Comparison of ENCODE assay signal across 1 cellular context in genomic region chr2:102101844-102102635, GRCh38.
TF ChIP-seq lines count a peak whose summit lies in the region.

No MANE protein-coding gene starts in this region.

TF ChIP-seq in HepG2, 621 proteins besides CTCF, POLR2A, EP300 and RAD21 (continued from another document and continues in another):
- TF ChIP-seq NRL (CRISPR knock-in tag; IDR thresholded peaks at IDR 0.05; ENCODE audit: borderline replicate concordance) (no peak), ZNF263 (CRISPR knock-in tag; IDR thresholded peaks at IDR 0.05) (no peak), ZNF556 (CRISPR knock-in tag; IDR thresholded peaks at IDR 0.05; ENCODE audit: borderline replicate concordance) (peak; percentile 18; the same call in 1 of the 2 replicates), RARG (CRISPR knock-in tag; IDR thresholded peaks at IDR 0.05; ENCODE audit: low read depth) (no peak), DDIT3 (CRISPR knock-in tag; IDR thresholded peaks at IDR 0.05) (no peak), HMG20A (CRISPR knock-in tag; IDR thresholded peaks at IDR 0.05; ENCODE audit: borderline replicate concordance) (no peak), ZBTB39 (CRISPR knock-in tag; IDR thresholded peaks at IDR 0.05) (no peak), KLF9 (CRISPR knock-in tag; IDR thresholded peaks at IDR 0.05; ENCODE audit: low read depth) (no peak), ZNF652 (CRISPR knock-in tag; IDR thresholded peaks at IDR 0.05; ENCODE audit: borderline replicate concordance, low read depth) (peak; percentile 77; the same call in 1 of the 2 replicates), ATAD3A (CRISPR knock-in tag; IDR thresholded peaks at IDR 0.05) (no peak), FOXP1 (IDR thresholded peaks at IDR 0.05) (peak; percentile 97), FOXP1 (CRISPR knock-in tag; IDR thresholded peaks at IDR 0.05) (peak; percentile 97), HIC2 (CRISPR knock-in tag; IDR thresholded peaks at IDR 0.05; ENCODE audit: low read depth) (0 out of 2 replicates have a peak, but pooled peaks have one; percentile 25), MNT (IDR thresholded peaks at IDR 0.05) (no peak), PRPF4 (IDR thresholded peaks at IDR 0.05; ENCODE audit: low read depth, low read length, poor library complexity, severe bottlenecking) (no peak), NR2F6 (IDR thresholded peaks at IDR 0.05) (peak; percentile 59), NR2F6 (CRISPR knock-in tag; IDR thresholded peaks at IDR 0.05) (no peak; the same call in 1 of the 2 replicates), ZNF644 (CRISPR knock-in tag; IDR thresholded peaks at IDR 0.05; ENCODE audit: low read depth) (no peak), TMF1 (CRISPR knock-in tag; IDR thresholded peaks at IDR 0.05; ENCODE audit: low read depth) (no peak), RARA (CRISPR knock-in tag; IDR thresholded peaks at IDR 0.05) (peak; percentile 41; the same call in 1 of the 2 replicates), ZNF841 (CRISPR knock-in tag; IDR thresholded peaks at IDR 0.05; ENCODE audit: borderline replicate concordance) (no peak), RBM39 (IDR thresholded peaks at IDR 0.05; ENCODE audit: low read depth, low read length, poor library complexity, severe bottlenecking) (no peak), ZNF3 (CRISPR knock-in tag; IDR thresholded peaks at IDR 0.05) (no peak), ZNF816 (CRISPR knock-in tag; IDR thresholded peaks at IDR 0.05; ENCODE audit: borderline replicate concordance) (no peak), ZBED4 (CRISPR knock-in tag; IDR thresholded peaks at IDR 0.05; ENCODE audit: borderline replicate concordance) (0 out of 2 replicates have a peak, but pooled peaks have one; percentile 28), HNF4A (CRISPR knock-in tag; IDR thresholded peaks at IDR 0.05) (0 out of 2 replicates have a peak, but pooled peaks have one; percentile 8), ZNF34 (CRISPR knock-in tag; IDR thresholded peaks at IDR 0.05; ENCODE audit: borderline replicate concordance) (no peak)
- TF ChIP-seq, protein P1, sequence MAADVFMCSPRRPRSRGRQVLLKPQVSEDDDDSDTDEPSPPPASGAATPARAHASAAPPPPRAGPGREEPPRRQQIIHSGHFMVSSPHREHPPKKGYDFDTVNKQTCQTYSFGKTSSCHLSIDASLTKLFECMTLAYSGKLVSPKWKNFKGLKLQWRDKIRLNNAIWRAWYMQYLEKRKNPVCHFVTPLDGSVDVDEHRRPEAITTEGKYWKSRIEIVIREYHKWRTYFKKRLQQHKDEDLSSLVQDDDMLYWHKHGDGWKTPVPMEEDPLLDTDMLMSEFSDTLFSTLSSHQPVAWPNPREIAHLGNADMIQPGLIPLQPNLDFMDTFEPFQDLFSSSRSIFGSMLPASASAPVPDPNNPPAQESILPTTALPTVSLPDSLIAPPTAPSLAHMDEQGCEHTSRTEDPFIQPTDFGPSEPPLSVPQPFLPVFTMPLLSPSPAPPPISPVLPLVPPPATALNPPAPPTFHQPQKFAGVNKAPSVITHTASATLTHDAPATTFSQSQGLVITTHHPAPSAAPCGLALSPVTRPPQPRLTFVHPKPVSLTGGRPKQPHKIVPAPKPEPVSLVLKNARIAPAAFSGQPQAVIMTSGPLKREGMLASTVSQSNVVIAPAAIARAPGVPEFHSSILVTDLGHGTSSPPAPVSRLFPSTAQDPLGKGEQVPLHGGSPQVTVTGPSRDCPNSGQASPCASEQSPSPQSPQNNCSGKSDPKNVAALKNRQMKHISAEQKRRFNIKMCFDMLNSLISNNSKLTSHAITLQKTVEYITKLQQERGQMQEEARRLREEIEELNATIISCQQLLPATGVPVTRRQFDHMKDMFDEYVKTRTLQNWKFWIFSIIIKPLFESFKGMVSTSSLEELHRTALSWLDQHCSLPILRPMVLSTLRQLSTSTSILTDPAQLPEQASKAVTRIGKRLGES (CRISPR knock-in tag; IDR thresholded peaks at IDR 0.05; ENCODE audit: borderline replicate concordance) = no peak
- TF ChIP-seq, protein P2, sequence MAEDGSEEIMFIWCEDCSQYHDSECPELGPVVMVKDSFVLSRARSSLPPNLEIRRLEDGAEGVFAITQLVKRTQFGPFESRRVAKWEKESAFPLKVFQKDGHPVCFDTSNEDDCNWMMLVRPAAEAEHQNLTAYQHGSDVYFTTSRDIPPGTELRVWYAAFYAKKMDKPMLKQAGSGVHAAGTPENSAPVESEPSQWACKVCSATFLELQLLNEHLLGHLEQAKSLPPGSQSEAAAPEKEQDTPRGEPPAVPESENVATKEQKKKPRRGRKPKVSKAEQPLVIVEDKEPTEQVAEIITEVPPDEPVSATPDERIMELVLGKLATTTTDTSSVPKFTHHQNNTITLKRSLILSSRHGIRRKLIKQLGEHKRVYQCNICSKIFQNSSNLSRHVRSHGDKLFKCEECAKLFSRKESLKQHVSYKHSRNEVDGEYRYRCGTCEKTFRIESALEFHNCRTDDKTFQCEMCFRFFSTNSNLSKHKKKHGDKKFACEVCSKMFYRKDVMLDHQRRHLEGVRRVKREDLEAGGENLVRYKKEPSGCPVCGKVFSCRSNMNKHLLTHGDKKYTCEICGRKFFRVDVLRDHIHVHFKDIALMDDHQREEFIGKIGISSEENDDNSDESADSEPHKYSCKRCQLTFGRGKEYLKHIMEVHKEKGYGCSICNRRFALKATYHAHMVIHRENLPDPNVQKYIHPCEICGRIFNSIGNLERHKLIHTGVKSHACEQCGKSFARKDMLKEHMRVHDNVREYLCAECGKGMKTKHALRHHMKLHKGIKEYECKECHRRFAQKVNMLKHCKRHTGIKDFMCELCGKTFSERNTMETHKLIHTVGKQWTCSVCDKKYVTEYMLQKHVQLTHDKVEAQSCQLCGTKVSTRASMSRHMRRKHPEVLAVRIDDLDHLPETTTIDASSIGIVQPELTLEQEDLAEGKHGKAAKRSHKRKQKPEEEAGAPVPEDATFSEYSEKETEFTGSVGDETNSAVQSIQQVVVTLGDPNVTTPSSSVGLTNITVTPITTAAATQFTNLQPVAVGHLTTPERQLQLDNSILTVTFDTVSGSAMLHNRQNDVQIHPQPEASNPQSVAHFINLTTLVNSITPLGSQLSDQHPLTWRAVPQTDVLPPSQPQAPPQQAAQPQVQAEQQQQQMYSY (CRISPR knock-in tag; IDR thresholded peaks at IDR 0.05) = no peak
- TF ChIP-seq, protein P3, sequence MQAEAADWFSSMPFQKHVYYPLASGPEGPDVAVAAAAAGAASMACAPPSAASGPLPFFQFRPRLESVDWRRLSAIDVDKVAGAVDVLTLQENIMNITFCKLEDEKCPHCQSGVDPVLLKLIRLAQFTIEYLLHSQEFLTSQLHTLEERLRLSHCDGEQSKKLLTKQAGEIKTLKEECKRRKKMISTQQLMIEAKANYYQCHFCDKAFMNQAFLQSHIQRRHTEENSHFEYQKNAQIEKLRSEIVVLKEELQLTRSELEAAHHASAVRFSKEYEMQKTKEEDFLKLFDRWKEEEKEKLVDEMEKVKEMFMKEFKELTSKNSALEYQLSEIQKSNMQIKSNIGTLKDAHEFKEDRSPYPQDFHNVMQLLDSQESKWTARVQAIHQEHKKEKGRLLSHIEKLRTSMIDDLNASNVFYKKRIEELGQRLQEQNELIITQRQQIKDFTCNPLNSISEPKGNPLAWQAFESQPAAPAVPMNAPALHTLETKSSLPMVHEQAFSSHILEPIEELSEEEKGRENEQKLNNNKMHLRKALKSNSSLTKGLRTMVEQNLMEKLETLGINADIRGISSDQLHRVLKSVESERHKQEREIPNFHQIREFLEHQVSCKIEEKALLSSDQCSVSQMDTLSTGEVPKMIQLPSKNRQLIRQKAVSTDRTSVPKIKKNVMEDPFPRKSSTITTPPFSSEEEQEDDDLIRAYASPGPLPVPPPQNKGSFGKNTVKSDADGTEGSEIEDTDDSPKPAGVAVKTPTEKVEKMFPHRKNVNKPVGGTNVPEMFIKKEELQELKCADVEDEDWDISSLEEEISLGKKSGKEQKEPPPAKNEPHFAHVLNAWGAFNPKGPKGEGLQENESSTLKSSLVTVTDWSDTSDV (CRISPR knock-in tag; IDR thresholded peaks at IDR 0.05) = no peak
- TF ChIP-seq, protein P4, sequence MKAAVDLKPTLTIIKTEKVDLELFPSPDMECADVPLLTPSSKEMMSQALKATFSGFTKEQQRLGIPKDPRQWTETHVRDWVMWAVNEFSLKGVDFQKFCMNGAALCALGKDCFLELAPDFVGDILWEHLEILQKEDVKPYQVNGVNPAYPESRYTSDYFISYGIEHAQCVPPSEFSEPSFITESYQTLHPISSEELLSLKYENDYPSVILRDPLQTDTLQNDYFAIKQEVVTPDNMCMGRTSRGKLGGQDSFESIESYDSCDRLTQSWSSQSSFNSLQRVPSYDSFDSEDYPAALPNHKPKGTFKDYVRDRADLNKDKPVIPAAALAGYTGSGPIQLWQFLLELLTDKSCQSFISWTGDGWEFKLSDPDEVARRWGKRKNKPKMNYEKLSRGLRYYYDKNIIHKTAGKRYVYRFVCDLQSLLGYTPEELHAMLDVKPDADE (CRISPR knock-in tag; IDR thresholded peaks at IDR 0.05) = no peak
- TF ChIP-seq, protein P5, sequence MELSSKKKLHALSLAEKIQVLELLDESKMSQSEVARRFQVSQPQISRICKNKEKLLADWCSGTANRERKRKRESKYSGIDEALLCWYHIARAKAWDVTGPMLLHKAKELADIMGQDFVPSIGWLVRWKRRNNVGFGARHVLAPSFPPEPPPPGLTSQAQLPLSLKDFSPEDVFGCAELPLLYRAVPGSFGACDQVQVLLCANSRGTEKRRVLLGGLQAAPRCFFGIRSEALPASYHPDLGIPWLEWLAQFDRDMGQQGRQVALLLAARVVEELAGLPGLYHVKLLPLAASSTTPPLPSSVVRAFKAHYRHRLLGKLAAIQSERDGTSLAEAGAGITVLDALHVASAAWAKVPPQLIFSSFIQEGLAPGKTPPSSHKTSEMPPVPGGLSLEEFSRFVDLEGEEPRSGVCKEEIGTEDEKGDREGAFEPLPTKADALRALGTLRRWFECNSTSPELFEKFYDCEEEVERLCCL (CRISPR knock-in tag; IDR thresholded peaks at IDR 0.05; ENCODE audit: borderline replicate concordance) = no peak
